In the genomic region with DNA sequence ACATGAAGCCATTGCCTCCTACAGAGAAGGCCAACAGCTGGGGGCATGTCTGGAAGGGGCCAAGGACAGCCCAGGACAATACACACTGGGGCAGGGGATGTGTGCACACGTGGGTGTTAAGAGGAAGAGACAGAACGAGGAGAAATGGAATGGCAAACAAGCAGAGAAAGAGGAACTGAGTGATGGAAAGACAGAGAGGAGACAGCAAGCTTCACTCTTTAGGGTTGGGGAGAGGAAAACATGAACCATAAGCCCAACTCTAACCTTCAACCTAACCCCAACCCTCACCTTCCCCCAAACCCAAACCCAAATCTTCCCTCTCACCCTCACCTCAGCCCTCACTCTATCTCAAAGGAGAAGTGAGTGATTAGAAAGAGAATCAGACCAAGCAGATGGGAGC, we compare ENCODE assay signal across 20 cellular contexts.
"Had no signal": no experiment of that assay in that cellular context is flagged by ENCODE, and none has a peak within 500 bp of the region (broad histone marks: within the 10 kb centered on the region; RNA-seq: fewer than 3 reads in every experiment).

No MANE protein-coding gene starts in this region.

- H3K4me3 Mint-ChIP-seq: nephron had no signal

- H3K4me3 ChIP-seq: ascending aorta, coronary artery, left lung, spleen had no signal

- ATAC-seq: left lung had no signal

- H3K4me1 Mint-ChIP-seq: nephron had no signal

- H3K27ac Mint-ChIP-seq: nephron had no signal

- DNase-seq: activated CD4-positive, alpha-beta T cell treated with anti-CD3 and anti-CD28 coated beads, Interleukin-2, amount 50 U/mL, for 1 hour; activated CD4-positive, CD25-positive, alpha-beta regulatory T cell treated with anti-CD3 and anti-CD28 coated beads, Interleukin-2, amount 50 U/mL, for 72 hours; activated CD8-positive, alpha-beta memory T cell treated with anti-CD3 and anti-CD28 coated beads for 24 hours; activated CD8-positive, alpha-beta memory T cell treated with anti-CD3 and anti-CD28 coated beads, Interleukin-2, amount 50 U/mL, for 48 hours; activated effector memory CD4-positive, alpha-beta T cell treated with anti-CD3 and anti-CD28 coated beads, Interleukin-2, amount 50 U/mL, for 16 hours; activated naive CD4-positive, alpha-beta T cell treated with anti-CD3 and anti-CD28 coated beads, Interleukin-2, amount 50 U/mL, for 16 hours; activated T-cell treated with anti-CD3 and anti-CD28 coated beads, Interleukin-2, amount 50 U/mL, for 48 hours; erythroblast; foreskin melanocyte; kidney; left lung; mammary epithelial cell; midbrain; nucleus accumbens; stimulated activated CD4-positive, alpha-beta T cell treated with anti-CD3 and anti-CD28 coated beads, Interleukin-4, amount 100 ng/mL, for 4 hours; stimulated activated naive CD4-positive, alpha-beta T cell had no signal

- H3K36me3 ChIP-seq: ascending aorta, left lung, spleen had no signal

- FAIRE-seq: kidney had no signal

- H3K27me3 ChIP-seq: ascending aorta had no signal

- H3K9me3 Mint-ChIP-seq: nephron had no signal
